ENCODE assay signal across 8 cellular contexts in genomic region chr2:224583033-224583432, GRCh38. TPM values are rescaled to one million over a fixed set of nuclear protein-coding genes. Genes with fewer than 3 reads are reported as not detected.
DNase-seq lines count a peak whose midpoint lies in the region; ATAC-seq and TF ChIP-seq lines count a peak whose summit lies in the region.
"Not testable (repeated sequence)": the region's sequence is repeated elsewhere in the genome, so short reads cannot be mapped to it uniquely, and the experiment has no call there.

No MANE protein-coding gene starts in this region.

- not testable (repeated sequence) for H3K27me3 ChIP-seq in SJSA1 (replicated peaks); duodenal mucosa (ENCODE audit: control insufficient read depth in 1 of 2, insufficient read depth in 2 of 2, low read length in 2 of 2); left ventricle myocardium inferior (ENCODE audit: low read depth); spleen (replicated peaks in 1 of 7)

- H3K9me3 ChIP-seq in HEK293 (ENCODE audit: control insufficient read depth, insufficient read depth, low read depth, low read length); SJSA1 (replicated peaks); duodenal mucosa (ENCODE audit: control insufficient read depth in 1 of 2, low read length in 2 of 2); left ventricle myocardium inferior (replicated peaks); spleen: not testable (repeated sequence)

- CTCF ChIA-PET in HEK293 (lab: Yijun Ruan, JAX) = not testable (repeated sequence)
- CTCF ChIA-PET in activated naive CD4-positive, alpha-beta T cell treated with anti-CD3 and anti-CD28 coated beads for 36 hours (lab: Charles Lee) = interaction anchor here (0.8 kb wide), 1 partner anchor 213 kb away, joined by 4 read pairs; no protein-coding TSS in a partner anchor

- POLR2A ChIA-PET in HEK293 (lab: Yijun Ruan, JAX) = not testable (repeated sequence)

- intact Hi-C loops in activated naive CD4-positive, alpha-beta T cell treated with anti-CD3 and anti-CD28 coated beads for 36 hours (cut with micrococcal nuclease) = loop anchor here (10.0 kb wide), 1 partner anchor 1928 kb away; the partner anchor contains the start of gene FARSB
- intact Hi-C loops in left ventricle myocardium inferior (cut with micrococcal nuclease) = not testable (repeated sequence)
- intact Hi-C loops in spleen (cut with DNase I; ENCODE audit: low total_unique reads) = loop anchor here (10.0 kb wide), 1 partner anchor 58 kb away; no protein-coding TSS in a partner anchor

- H3K4me3 ChIP-seq in AG10803 (ENCODE audit: low read length) = peak overlapping the region; percentile 91
- H3K4me3 ChIP-seq in HEK293 (ENCODE audit: low read depth, low read length) = peak overlapping the region; percentile 94
- peak overlapping the region; percentile 93; the same call in 1 of the 2 replicates for H3K4me3 ChIP-seq in SJSA1
- H3K4me3 ChIP-seq in duodenal mucosa (ENCODE audit: low read depth in 1 of 2, low read length in 2 of 2) = peak overlapping the region; percentile 79 to 95
- H3K4me3 ChIP-seq in left ventricle myocardium inferior = peak overlapping the region; percentile 85
- peak overlapping the region in 7 of 8 donors; percentile 8 to 90 (median 81) for H3K4me3 ChIP-seq in spleen

- not testable (repeated sequence) for TF ChIP-seq POLR2A in spleen (IDR thresholded peaks at IDR 0.05)

- not testable (repeated sequence) for H3K9me3 Mint-ChIP-seq in activated naive CD4-positive, alpha-beta T cell treated with anti-CD3 and anti-CD28 coated beads for 36 hours; natural killer cell treated with Interleukin-12 subunit alpha and Interleukin-12 subunit beta and Interleukin-15 and Interleukin-18, amount 100 ng/mL, for 72 hours

- H3K4me1 ChIP-seq in HEK293 (ENCODE audit: control insufficient read depth, insufficient read depth, low read length) = not testable (repeated sequence)
- H3K4me1 ChIP-seq in SJSA1 (replicated peaks) = peaks cover 27% of the 10 kb centered on the region
- peaks cover 27 to 40% of the 10 kb centered on the region in 2 donors for H3K4me1 ChIP-seq in duodenal mucosa (ENCODE audit: control insufficient read depth in 1 of 2, insufficient read depth in 2 of 2, low read length in 2 of 2)
- H3K4me1 ChIP-seq in left ventricle myocardium inferior = peaks cover 78% of the 10 kb centered on the region
- peaks cover 41 to 79% (median 73%) of the 10 kb centered on the region in 6 donors for H3K4me1 ChIP-seq in spleen

- peak overlapping the region; percentile 92 for H3K4me3 Mint-ChIP-seq in activated naive CD4-positive, alpha-beta T cell treated with anti-CD3 and anti-CD28 coated beads for 36 hours
- peak overlapping the region; percentile 70 for H3K4me3 Mint-ChIP-seq in natural killer cell treated with Interleukin-12 subunit alpha and Interleukin-12 subunit beta and Interleukin-15 and Interleukin-18, amount 100 ng/mL, for 72 hours

- not testable (repeated sequence) for ATAC-seq in natural killer cell treated with Interleukin-12 subunit alpha and Interleukin-12 subunit beta and Interleukin-15 and Interleukin-18, amount 100 ng/mL, for 72 hours

- peaks cover 22% of the 10 kb centered on the region for H3K36me3 Mint-ChIP-seq in activated naive CD4-positive, alpha-beta T cell treated with anti-CD3 and anti-CD28 coated beads for 36 hours (ENCODE audit: low read depth)
- not testable (repeated sequence) for H3K36me3 Mint-ChIP-seq in natural killer cell treated with Interleukin-12 subunit alpha and Interleukin-12 subunit beta and Interleukin-15 and Interleukin-18, amount 100 ng/mL, for 72 hours

- not testable (repeated sequence) for H3K27me3 Mint-ChIP-seq in activated naive CD4-positive, alpha-beta T cell treated with anti-CD3 and anti-CD28 coated beads for 36 hours (ENCODE audit: low read depth); natural killer cell treated with Interleukin-12 subunit alpha and Interleukin-12 subunit beta and Interleukin-15 and Interleukin-18, amount 100 ng/mL, for 72 hours

- not testable (repeated sequence) for H3K27ac ChIP-seq in HEK293 (ENCODE audit: extremely low read depth, low read depth, low read length); SJSA1; duodenal mucosa (ENCODE audit: low read depth, low read length); left ventricle myocardium inferior (replicated peaks); spleen

- not testable (repeated sequence) for H3K9ac ChIP-seq in duodenal mucosa (ENCODE audit: low read depth in 1 of 2, low read length in 2 of 2)

- not testable (repeated sequence) for H3K27ac Mint-ChIP-seq in activated naive CD4-positive, alpha-beta T cell treated with anti-CD3 and anti-CD28 coated beads for 36 hours; natural killer cell treated with Interleukin-12 subunit alpha and Interleukin-12 subunit beta and Interleukin-15 and Interleukin-18, amount 100 ng/mL, for 72 hours

- not testable (repeated sequence) for TF ChIP-seq CTCF in AG10803 (conservative IDR thresholded peaks at IDR 0.05; ENCODE audit: low read length); HEK293 (tag by site-specific recombination; IDR thresholded peaks at IDR 0.05); left ventricle myocardium inferior (IDR thresholded peaks at IDR 0.05; ENCODE audit: borderline replicate concordance); spleen (IDR thresholded peaks at IDR 0.05 in 8 of 11, conservative IDR thresholded peaks at IDR 0.05 in 3 of 11)

- H3K36me3 ChIP-seq in HEK293 (ENCODE audit: control insufficient read depth in 2 of 2, insufficient read depth in 1 of 2, low read length in 2 of 2) = peaks cover 0 to 11% of the 10 kb centered on the region in 2 experiments; a peak in 2 of 3 replicates
- peaks cover 30% of the 10 kb centered on the region for H3K36me3 ChIP-seq in SJSA1
- not testable (repeated sequence) for H3K36me3 ChIP-seq in duodenal mucosa (ENCODE audit: control insufficient read depth in 1 of 2, insufficient read depth in 2 of 2, low read length in 2 of 2); left ventricle myocardium inferior; spleen

- DNase-seq in AG10803 (ENCODE audit: low read depth); SJSA1 (ENCODE audit: low read depth in 1 of 2, low spot score in 2 of 2); activated naive CD4-positive, alpha-beta T cell treated with anti-CD3 and anti-CD28 coated beads for 36 hours; left ventricle myocardium inferior; natural killer cell treated with Interleukin-12 subunit alpha and Interleukin-12 subunit beta and Interleukin-15 and Interleukin-18, amount 100 ng/mL, for 72 hours (ENCODE audit: low spot score); spleen: not testable (repeated sequence)

- 93 to 97% (median 94%) methylated on average over 14 of the region's 14 CpGs for WGBS in spleen, 5 donors

- peaks cover 50% of the 10 kb centered on the region for H3K4me1 Mint-ChIP-seq in activated naive CD4-positive, alpha-beta T cell treated with anti-CD3 and anti-CD28 coated beads for 36 hours (ENCODE audit: low read depth)
- H3K4me1 Mint-ChIP-seq in natural killer cell treated with Interleukin-12 subunit alpha and Interleukin-12 subunit beta and Interleukin-15 and Interleukin-18, amount 100 ng/mL, for 72 hours (ENCODE audit: low read depth in 2 of 2) = peaks cover 31 to 36% of the 10 kb centered on the region in 2 donors

RNA-seq across cellular contexts. Expression of gene CUL3, which starts 2.1 kb away (rescaled TPM):
- 92.3 and 94.7 TPM in 2 replicates for total RNA-seq in SJSA1 (2014; rRNA removed; shearing (Covaris generic))
- total RNA-seq in activated naive CD4-positive, alpha-beta T cell treated with anti-CD3 and anti-CD28 coated beads for 36 hours = 10 to 100 TPM; 61.7 to 66.0 TPM
- total RNA-seq in left ventricle myocardium inferior = 74.4 TPM
- 100 to 1,000 TPM in 1 of 2 donors, 10 to 100 TPM in 1; 86.4 to 103 TPM for total RNA-seq in natural killer cell treated with Interleukin-12 subunit alpha and Interleukin-12 subunit beta and Interleukin-15 and Interleukin-18, amount 100 ng/mL, for 72 hours
- 10 to 100 TPM; 75.8 to 99.7 (median 83.7) TPM for total RNA-seq in spleen
- 10 to 100 TPM; 66.0 to 84.2 (median 81.6) TPM for polyA plus RNA-seq in spleen
